Comparison of ENCODE assay signal across 8 cellular contexts in the genomic region with DNA sequence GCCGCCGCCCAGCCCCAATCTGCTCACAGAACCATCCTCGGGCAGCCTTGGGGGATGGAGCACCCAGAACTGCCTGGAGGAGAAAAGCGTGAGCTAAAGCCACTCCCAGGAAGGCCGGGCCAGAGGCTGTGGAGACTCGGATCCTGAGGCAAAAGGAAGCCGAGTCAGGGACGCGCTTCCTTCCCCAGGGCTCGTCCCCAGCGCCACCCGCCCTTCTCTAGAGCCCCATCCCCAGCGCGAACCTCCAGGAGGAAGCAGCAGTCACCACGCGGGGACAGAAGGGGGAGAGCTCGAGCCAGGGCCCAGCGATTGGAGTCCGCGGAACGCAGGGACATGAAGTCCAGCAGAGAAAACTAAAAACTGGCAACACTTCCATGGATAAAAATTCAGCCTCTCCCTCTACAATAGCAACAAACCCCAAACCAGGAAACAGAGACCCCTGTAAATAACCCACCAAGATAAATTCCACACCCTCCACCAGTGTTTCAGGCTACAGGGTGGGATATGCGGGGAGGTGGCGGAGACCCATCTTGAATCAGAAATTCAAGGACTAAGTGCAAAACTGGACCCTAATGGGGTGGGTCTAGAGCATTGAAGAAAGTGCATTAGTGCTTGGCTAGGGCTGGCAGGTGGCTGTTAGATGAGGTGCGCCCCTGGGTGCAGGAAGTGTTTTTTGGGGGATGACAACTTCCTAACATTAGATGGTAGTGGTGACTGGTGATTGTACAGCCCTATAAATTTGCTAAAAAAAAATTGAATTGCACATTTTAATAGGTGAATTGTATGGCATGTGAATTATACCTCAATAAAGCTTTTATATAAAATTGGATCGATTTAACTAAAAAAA.
A peak's percentile ranks its signal among the peaks of the same experiment; 100 is the strongest.
DNase-seq lines count a peak whose midpoint lies in the region; ATAC-seq and TF ChIP-seq lines count a peak whose summit lies in the region.

No MANE protein-coding gene starts in this region.

- H3K4me1 Mint-ChIP-seq in nephron: peaks cover 6% of the 10 kb centered on the region

- DNase-seq in DMS153 (lab: John Stamatoyannopoulos, UW): peak; percentile 41
- DNase-seq in LHCN-M2 (ENCODE audit: low read depth): peak; percentile 55
- DNase-seq in activated T-cell treated with anti-CD3 and anti-CD28 coated beads, Interleukin-2, amount 50 U/mL, for 1 hour: peak; percentile 45
- DNase-seq in germinal center (ENCODE audit: low spot score): peak; percentile 49

- peak; percentile 70 to 76 (median 70) for TF ChIP-seq CTCF in nephron (IDR thresholded peaks at IDR 0.05; ENCODE audit: unreplicated experiment in 3 of 3)

- peak overlapping the region in 2 of 3 experiments; percentile 35 to 52 for H3K4me3 Mint-ChIP-seq in nephron

- H3K9me3 Mint-ChIP-seq in nephron: no peaks in the 10 kb centered on the region

- H3K27ac Mint-ChIP-seq in nephron: no peak overlapping the region

- ATAC-seq in GM19324 (IDR thresholded peaks at IDR 0.05; ENCODE audit: low FRiP score, unreplicated experiment): no peak
- no peak for ATAC-seq in HG02885 (IDR thresholded peaks at IDR 0.05; ENCODE audit: poor library complexity, unreplicated experiment)
- ATAC-seq in GM21390 (IDR thresholded peaks at IDR 0.05; ENCODE audit: unreplicated experiment): no peak

- peaks cover 8% of the 10 kb centered on the region for H3K27me3 Mint-ChIP-seq in nephron (ENCODE audit: low read depth)

- peaks cover 16% of the 10 kb centered on the region for H3K36me3 Mint-ChIP-seq in nephron (ENCODE audit: low read depth)
